Comparison of ENCODE assay signal across 18 cellular contexts in genomic region chr1:228744356-228744755, GRCh38. TPM values are rescaled to one million over a fixed set of nuclear protein-coding genes. Genes with fewer than 3 reads are reported as not detected.
A peak's percentile ranks its signal among the peaks of the same experiment; 100 is the strongest.
DNase-seq lines count a peak whose midpoint lies in the region; ATAC-seq and TF ChIP-seq lines count a peak whose summit lies in the region.
"Had no signal": no experiment of that assay in that cellular context is flagged by ENCODE, and none has a peak within 500 bp of the region (broad histone marks: within the 10 kb centered on the region; RNA-seq: fewer than 3 reads in every experiment).

No MANE protein-coding gene starts in this region.

- H3K36me3 ChIP-seq in MM.1S (replicated peaks; ENCODE audit: insufficient read depth, low read length) = no peaks in the 10 kb centered on the region
- no peaks in the 10 kb centered on the region for H3K36me3 ChIP-seq in GM23248 (ENCODE audit: low read depth)
- H3K36me3 ChIP-seq: BLaER1 had no signal

- DNase-seq in MM.1S (peak; percentile 70), RPMI8226 (peak; percentile 52), ureter (ENCODE audit: low spot score) (peak; percentile 12), OCI-M2 (lab: John Stamatoyannopoulos, UW; ENCODE audit: unreplicated experiment) (no peak), GM23248 (no peak)
- DNase-seq: 8988T; ACHN; BE2C; C1 segment of cervical spinal cord; CD4-positive, alpha-beta memory T cell; CD4-positive, CD25-positive, alpha-beta regulatory T cell; CD8-positive, alpha-beta memory T cell; COR-L47; DMS79 treated with DMSO at 0.1 percent for 48 hours; GF-D8 had no signal

- H3K4me2 ChIP-seq in MM.1S (ENCODE audit: low read depth, low read length) (peak overlapping the region; percentile 30; the same call in 1 of the 2 replicates), GM23248 (ENCODE audit: unreplicated experiment) (no peak overlapping the region)
- H3K4me2 ChIP-seq: BLaER1 had no signal

- H3K27me3 ChIP-seq in MM.1S (replicated peaks; ENCODE audit: insufficient read depth, low read length) (no peaks in the 10 kb centered on the region), GM23248 (replicated peaks; ENCODE audit: insufficient read depth) (peaks cover 11% of the 10 kb centered on the region)
- H3K27me3 ChIP-seq: BE2C, BLaER1 had no signal

- H3K79me2 ChIP-seq in MM.1S (ENCODE audit: low read length) = no peaks in the 10 kb centered on the region
- no peaks in the 10 kb centered on the region for H3K79me2 ChIP-seq in GM23248 (ENCODE audit: insufficient read depth)

- 0 out of 2 replicates have a peak, but pooled peaks cover 5% of the 10 kb centered on the region for H3F3A ChIP-seq in MM.1S (ENCODE audit: insufficient read depth, low read length)
- no peaks in the 10 kb centered on the region for H3F3A ChIP-seq in GM23248 (ENCODE audit: insufficient read depth)

- no peak for TF ChIP-seq CTCF in 22Rv1 (IDR thresholded peaks at IDR 0.05)
- no peak for TF ChIP-seq CTCF in MM.1S (IDR thresholded peaks at IDR 0.05; ENCODE audit: low read length)

- no peaks in the 10 kb centered on the region for H3K9me2 ChIP-seq in MM.1S (replicated peaks; ENCODE audit: insufficient read depth, low read length)
- no peaks in the 10 kb centered on the region for H3K9me2 ChIP-seq in GM23248 (ENCODE audit: insufficient read depth)

- H4K20me1 ChIP-seq in MM.1S (ENCODE audit: insufficient read depth, low read length) (no peaks in the 10 kb centered on the region), GM23248 (ENCODE audit: insufficient read depth) (no peaks in the 10 kb centered on the region)
- H4K20me1 ChIP-seq: BLaER1 had no signal

- H3K9ac ChIP-seq in MM.1S (ENCODE audit: low read length) (no peak overlapping the region), GM23248 (no peak overlapping the region)
- H3K9ac ChIP-seq: BLaER1 had no signal

- 79 to 80% methylated on average over 6 of the region's 6 CpGs for WGBS in GM23248 (ENCODE audit: low coverage in 1 of 2, low lambda C conversion rate in 2 of 2, missing lambda C conversion rate in 2 of 2), 2 experiments

- H3K9me3 ChIP-seq in MM.1S (replicated peaks; ENCODE audit: insufficient read depth, low read length) (no peaks in the 10 kb centered on the region), GM23248 (ENCODE audit: low read depth) (no peaks in the 10 kb centered on the region)
- H3K9me3 ChIP-seq: BE2C, BLaER1 had no signal

- H3K4me3 ChIP-seq in MM.1S (ENCODE audit: low read length) (no peak overlapping the region), GM23248 (no peak overlapping the region)
- H3K4me3 ChIP-seq: BLaER1 had no signal

- H3K4me1 ChIP-seq in MM.1S (ENCODE audit: low read length) (peaks cover 13% of the 10 kb centered on the region; the same call in 1 of the 2 replicates), GM23248 (ENCODE audit: insufficient read depth) (no peaks in the 10 kb centered on the region)
- H3K4me1 ChIP-seq: BLaER1 had no signal

- in situ Hi-C loops in GM23248 (cut with MboI) = no loop called here

- H3K27ac ChIP-seq in 22Rv1 (peak overlapping the region; percentile 29; the same call in 1 of the 2 replicates), MM.1S (ENCODE audit: low read length) (peak overlapping the region; percentile 33; the same call in 1 of the 2 replicates), GM23248 (no peak overlapping the region)
- H3K27ac ChIP-seq: BLaER1 had no signal

- H2AFZ ChIP-seq in MM.1S (ENCODE audit: low read length) = no peak overlapping the region
- no peak overlapping the region for H2AFZ ChIP-seq in GM23248

- ATAC-seq in SK-N-SH treated with all-trans-retinoic acid at 6 μM for 48 hours = no peak

TF ChIP-seq in SK-N-SH treated with all-trans-retinoic acid at 6 μM for 48 hours, 23 proteins besides CTCF, POLR2A, EP300 and RAD21:
- TF ChIP-seq SNAI2 (CRISPR knock-in tag; IDR thresholded peaks at IDR 0.05) (no peak), ESRRG (CRISPR knock-in tag; IDR thresholded peaks at IDR 0.05) (no peak), CREB5 (CRISPR knock-in tag; IDR thresholded peaks at IDR 0.05; ENCODE audit: low read depth) (no peak), ZC3H10 (CRISPR knock-in tag; IDR thresholded peaks at IDR 0.05) (no peak), PPARA (CRISPR knock-in tag; IDR thresholded peaks at IDR 0.05; ENCODE audit: borderline replicate concordance) (no peak), PATZ1 (CRISPR knock-in tag; IDR thresholded peaks at IDR 0.05; ENCODE audit: borderline replicate concordance) (no peak), RARB (CRISPR knock-in tag; IDR thresholded peaks at IDR 0.05) (no peak), ZFP3 (CRISPR knock-in tag; IDR thresholded peaks at IDR 0.05) (no peak), ZFP30 (CRISPR knock-in tag; IDR thresholded peaks at IDR 0.05) (no peak)
- TF ChIP-seq, protein P1, sequence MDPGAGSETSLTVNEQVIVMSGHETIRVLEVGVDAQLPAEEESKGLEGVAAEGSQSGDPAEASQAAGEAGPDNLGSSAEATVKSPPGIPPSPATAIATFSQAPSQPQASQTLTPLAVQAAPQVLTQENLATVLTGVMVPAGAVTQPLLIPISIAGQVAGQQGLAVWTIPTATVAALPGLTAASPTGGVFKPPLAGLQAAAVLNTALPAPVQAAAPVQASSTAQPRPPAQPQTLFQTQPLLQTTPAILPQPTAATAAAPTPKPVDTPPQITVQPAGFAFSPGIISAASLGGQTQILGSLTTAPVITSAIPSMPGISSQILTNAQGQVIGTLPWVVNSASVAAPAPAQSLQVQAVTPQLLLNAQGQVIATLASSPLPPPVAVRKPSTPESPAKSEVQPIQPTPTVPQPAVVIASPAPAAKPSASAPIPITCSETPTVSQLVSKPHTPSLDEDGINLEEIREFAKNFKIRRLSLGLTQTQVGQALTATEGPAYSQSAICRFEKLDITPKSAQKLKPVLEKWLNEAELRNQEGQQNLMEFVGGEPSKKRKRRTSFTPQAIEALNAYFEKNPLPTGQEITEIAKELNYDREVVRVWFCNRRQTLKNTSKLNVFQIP (CRISPR knock-in tag; IDR thresholded peaks at IDR 0.05; ENCODE audit: borderline replicate concordance, low read depth) = no peak
- TF ChIP-seq, protein P2, sequence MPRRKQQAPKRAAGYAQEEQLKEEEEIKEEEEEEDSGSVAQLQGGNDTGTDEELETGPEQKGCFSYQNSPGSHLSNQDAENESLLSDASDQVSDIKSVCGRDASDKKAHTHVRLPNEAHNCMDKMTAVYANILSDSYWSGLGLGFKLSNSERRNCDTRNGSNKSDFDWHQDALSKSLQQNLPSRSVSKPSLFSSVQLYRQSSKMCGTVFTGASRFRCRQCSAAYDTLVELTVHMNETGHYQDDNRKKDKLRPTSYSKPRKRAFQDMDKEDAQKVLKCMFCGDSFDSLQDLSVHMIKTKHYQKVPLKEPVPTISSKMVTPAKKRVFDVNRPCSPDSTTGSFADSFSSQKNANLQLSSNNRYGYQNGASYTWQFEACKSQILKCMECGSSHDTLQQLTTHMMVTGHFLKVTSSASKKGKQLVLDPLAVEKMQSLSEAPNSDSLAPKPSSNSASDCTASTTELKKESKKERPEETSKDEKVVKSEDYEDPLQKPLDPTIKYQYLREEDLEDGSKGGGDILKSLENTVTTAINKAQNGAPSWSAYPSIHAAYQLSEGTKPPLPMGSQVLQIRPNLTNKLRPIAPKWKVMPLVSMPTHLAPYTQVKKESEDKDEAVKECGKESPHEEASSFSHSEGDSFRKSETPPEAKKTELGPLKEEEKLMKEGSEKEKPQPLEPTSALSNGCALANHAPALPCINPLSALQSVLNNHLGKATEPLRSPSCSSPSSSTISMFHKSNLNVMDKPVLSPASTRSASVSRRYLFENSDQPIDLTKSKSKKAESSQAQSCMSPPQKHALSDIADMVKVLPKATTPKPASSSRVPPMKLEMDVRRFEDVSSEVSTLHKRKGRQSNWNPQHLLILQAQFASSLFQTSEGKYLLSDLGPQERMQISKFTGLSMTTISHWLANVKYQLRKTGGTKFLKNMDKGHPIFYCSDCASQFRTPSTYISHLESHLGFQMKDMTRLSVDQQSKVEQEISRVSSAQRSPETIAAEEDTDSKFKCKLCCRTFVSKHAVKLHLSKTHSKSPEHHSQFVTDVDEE (CRISPR knock-in tag; IDR thresholded peaks at IDR 0.05) = no peak

RNA-seq across cellular contexts. Expression of gene RHOU, which starts 9.1 kb away (rescaled TPM):
- 38.7 TPM for total RNA-seq in ureter
- total RNA-seq in GM23248 (2014; rRNA removed; shearing (Covaris generic)) = 1.8 TPM in 2 replicates
- polyA plus RNA-seq in GM23248 (2016; fragmentation: Nextera tagmentation; extraction: Ambion mirVana) = 1.7 and 1.9 TPM in 2 replicates

Comparison
In these comparisons a context has a peak if more than half of its experiments do, and no peak if none do; other contexts are left out.
1. DNase-seq: peak in MM.1S (single experiment), RPMI8226 (single experiment) and ureter (single experiment); none in OCI-M2 (single experiment) and GM23248 (single experiment).
2. RNA of gene RHOU, which starts 9.1 kb away (total RNA-seq): 38.7 TPM in ureter (single experiment); 1.8 TPM in GM23248; every median in the first group is over 10 times any median in the second.